In the genomic region with DNA sequence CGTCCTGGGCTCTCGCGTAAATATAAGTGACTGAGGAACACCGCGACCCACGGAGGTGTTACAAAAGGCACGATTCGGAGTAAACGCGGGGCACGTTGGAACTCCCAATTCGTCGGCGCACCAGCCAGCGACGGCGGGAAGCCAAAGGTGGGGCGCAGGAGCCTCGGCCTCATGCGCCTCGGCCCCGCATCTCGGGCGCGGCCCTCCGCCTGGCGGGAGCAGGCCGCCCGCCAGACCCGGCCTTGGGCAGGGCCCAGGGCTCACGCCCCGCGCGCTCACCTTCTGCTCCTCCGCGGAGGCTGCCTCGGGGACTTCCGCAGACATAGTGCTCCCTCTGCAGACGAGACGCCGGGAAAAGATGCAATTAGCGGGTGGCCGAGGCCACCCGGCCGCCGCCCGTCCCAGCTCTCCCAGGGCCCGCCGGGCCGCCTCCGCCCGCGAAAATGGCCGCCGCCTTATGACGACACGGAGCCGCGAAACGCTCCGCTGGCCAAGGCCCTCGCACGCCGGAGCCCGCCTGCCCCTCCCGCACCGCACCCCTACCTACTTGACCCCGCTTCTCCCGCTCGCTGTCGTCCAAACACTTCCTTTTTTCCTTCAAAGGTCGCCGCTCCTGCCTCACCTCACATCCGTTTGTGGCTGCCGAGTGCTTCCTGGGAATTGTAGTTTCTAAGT, we compare ENCODE assay signal across 8 cellular contexts. TPM values are rescaled to one million over a fixed set of nuclear protein-coding genes. Genes with fewer than 3 reads are reported as not detected.
DNase-seq lines count a peak whose midpoint lies in the region; FAIRE-seq and TF ChIP-seq lines count a peak whose summit lies in the region.

A gene with protein sequence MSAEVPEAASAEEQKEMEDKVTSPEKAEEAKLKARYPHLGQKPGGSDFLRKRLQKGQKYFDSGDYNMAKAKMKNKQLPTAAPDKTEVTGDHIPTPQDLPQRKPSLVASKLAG (minus strand): TSS at position 462 of the 675 bp plus-strand sequence. CDS start 138 bp downstream, at position 324.

- FAIRE-seq in G401.6 (lab: Jason Lieb, UNC) = peak; percentile 78

- peak within 1 kb of the TSS; percentile 99 for H3K9ac ChIP-seq in H9 (ENCODE audit: extremely low read depth, insufficient read length, low read length)
- peak within 1 kb of the TSS; percentile 92 for H3K9ac ChIP-seq in neural progenitor cell
- peak within 1 kb of the TSS; percentile 90 to 99 (median 95) for H3K9ac ChIP-seq in subcutaneous abdominal adipose tissue (ENCODE audit: low read length in 5 of 5)

- H2AFZ ChIP-seq in H9 (ENCODE audit: low read length) = peak within 1 kb of the TSS; percentile 98
- peak within 1 kb of the TSS; percentile 96 for H2AFZ ChIP-seq in neural progenitor cell (replicated peaks)

- H4K20me1 ChIP-seq in H9 (ENCODE audit: control insufficient read depth, insufficient read depth, insufficient read length) = no peaks in the 10 kb centered on the region
- H4K20me1 ChIP-seq in neural progenitor cell (ENCODE audit: low read depth) = peaks cover 47% of the 10 kb centered on the region

- H2BK120ac ChIP-seq in H9 (ENCODE audit: low read depth, low read length, poor library complexity, severe bottlenecking) = peak within 1 kb of the TSS; percentile 42

- H3K14ac ChIP-seq in H9 (ENCODE audit: insufficient read depth, low read length) = peak within 1 kb of the TSS; percentile 98

- H3K27me3 Mint-ChIP-seq in H9 (ENCODE audit: low read depth) (no peaks in the 10 kb centered on the region), neural progenitor cell (ENCODE audit: insufficient read depth, low read depth) (peaks cover 3% of the 10 kb centered on the region)

- H3K23me2 ChIP-seq in H9 (ENCODE audit: insufficient read length, low read depth, low read length, poor library complexity, severe bottlenecking) = peaks cover 7% of the 10 kb centered on the region

- H3K27ac ChIP-seq in H9 (ENCODE audit: insufficient read length, low read depth, low read length) (peak within 1 kb of the TSS; percentile 59), neural progenitor cell (peak within 1 kb of the TSS; percentile 94), subcutaneous abdominal adipose tissue (ENCODE audit: low read depth, low read length) (peak within 1 kb of the TSS; percentile 88)

- H3K79me2 ChIP-seq in H9 (ENCODE audit: insufficient read depth, low read length) = peaks cover 45% of the 10 kb centered on the region
- H3K79me2 ChIP-seq in neural progenitor cell (ENCODE audit: low read depth) = peaks cover 50% of the 10 kb centered on the region

- H3K9me3 Mint-ChIP-seq in H9 = no peaks in the 10 kb centered on the region; a peak in 1 of 5 replicates
- H3K9me3 Mint-ChIP-seq in neural progenitor cell = no peaks in the 10 kb centered on the region

- H2BK15ac ChIP-seq in H9 (ENCODE audit: low read depth, low read length) = no peak within 1 kb of the TSS

- H3K27ac Mint-ChIP-seq in H9 (peak within 1 kb of the TSS; percentile 98 to 100 (median 99)), neural progenitor cell (peak within 1 kb of the TSS; percentile 97)

- peak within 1 kb of the TSS; percentile 41 for H2BK5ac ChIP-seq in H9 (ENCODE audit: insufficient read length, low read length)

- peak within 1 kb of the TSS; percentile 4 for H2AK5ac ChIP-seq in H9 (ENCODE audit: insufficient read length, low read length)

- H3K4me1 ChIP-seq in H9 (ENCODE audit: insufficient read depth, low read length) (no peaks in the 10 kb centered on the region), neural progenitor cell (peaks cover 10% of the 10 kb centered on the region), subcutaneous abdominal adipose tissue (ENCODE audit: control insufficient read depth in 5 of 5, insufficient read depth in 5 of 5, low read length in 5 of 5) (peaks cover 0 to 29% (median 25%) of the 10 kb centered on the region in 5 donors)

- WGBS in H9 (ENCODE audit: extremely low coverage, insufficient read length, low lambda C conversion rate) = no CpG with 5 or more reads among the region's 75 CpGs

- DNase-seq in H9 (peak; percentile 97), M059J (ENCODE audit: low read depth) (peak; percentile 92), SIG-M5 treated with dmso at 0.1 percent for 504 hours (lab: John Stamatoyannopoulos, UW; ENCODE audit: unreplicated experiment) (peak; percentile 94), activated gamma-delta T cell treated with Interleukin-2 at 50 U/mL for 16 hours (peak; percentile 73), foreskin fibroblast (peak; percentile 81 to 92), neural progenitor cell (ENCODE audit: low spot score) (peak; percentile 97)

- no peak within 1 kb of the TSS for H2BK20ac ChIP-seq in H9 (ENCODE audit: low read depth, low read length, poor library complexity, severe bottlenecking)

- H3K79me1 ChIP-seq in H9 (ENCODE audit: insufficient read depth, low read depth, low read length, poor library complexity, severe bottlenecking) = no peaks in the 10 kb centered on the region

- no peak within 1 kb of the TSS for H3K23ac ChIP-seq in H9 (ENCODE audit: insufficient read length, low read depth, low read length)

- no peak within 1 kb of the TSS for H4K8ac ChIP-seq in H9 (replicated peaks; ENCODE audit: insufficient read length, low read depth, low read length)

- H3F3A ChIP-seq in neural progenitor cell (ENCODE audit: low read depth) = peaks cover 17% of the 10 kb centered on the region

- H3K4me3 ChIP-seq in foreskin fibroblast (ENCODE audit: low read depth in 1 of 2, low read length in 2 of 2) (peak within 1 kb of the TSS; percentile 68 to 94), neural progenitor cell (peak within 1 kb of the TSS; percentile 81), subcutaneous abdominal adipose tissue (ENCODE audit: low read depth in 1 of 5, low read length in 5 of 5) (peak within 1 kb of the TSS; percentile 72 to 91 (median 86))

- peak within 1 kb of the TSS; percentile 92 for H4K5ac ChIP-seq in H9 (ENCODE audit: insufficient read length, low read depth, low read length)

- H3K18ac ChIP-seq in H9 (ENCODE audit: insufficient read length, low read depth, low read length) = peak within 1 kb of the TSS; percentile 95

- H3K36me3 Mint-ChIP-seq in H9 (ENCODE audit: insufficient read depth in 1 of 3, low read depth in 3 of 3) = peaks cover 0 to 5% (median 0%) of the 10 kb centered on the region in 3 experiments; a peak in 3 of 7 replicates
- H3K36me3 Mint-ChIP-seq in neural progenitor cell = peaks cover 10% of the 10 kb centered on the region

- H3K27me3 ChIP-seq in H9 (ENCODE audit: insufficient read depth, low read length) (no peaks in the 10 kb centered on the region), neural progenitor cell (no peaks in the 10 kb centered on the region), subcutaneous abdominal adipose tissue (ENCODE audit: control insufficient read depth in 5 of 5, insufficient read depth in 4 of 5, low read length in 5 of 5) (no peaks in the 10 kb centered on the region)

- no peak within 1 kb of the TSS for H2BK12ac ChIP-seq in H9 (ENCODE audit: insufficient read length, low read depth, low read length)

- peak within 1 kb of the TSS; percentile 88 for H3K56ac ChIP-seq in H9 (ENCODE audit: insufficient read length, low read depth, low read length)

- TF ChIP-seq CTCF in H9 (conservative IDR thresholded peaks at IDR 0.05) (peak; percentile 19; the same call in 2 of the 3 replicates), foreskin fibroblast (IDR thresholded peaks at IDR 0.05; ENCODE audit: low read depth, low read length) (peak; percentile 3), neural progenitor cell (IDR thresholded peaks at IDR 0.05) (peak; percentile 39)

- no peak within 1 kb of the TSS for H4K91ac ChIP-seq in H9 (ENCODE audit: insufficient read length, low read depth, low read length)

- peak within 1 kb of the TSS; percentile 55; the same call in 1 of the 2 replicates for H3K4ac ChIP-seq in H9 (ENCODE audit: low read depth, low read length)

- peaks cover 25 to 26% of the 10 kb centered on the region in 2 experiments for H3K4me1 Mint-ChIP-seq in H9
- H3K4me1 Mint-ChIP-seq in neural progenitor cell = peaks cover 18% of the 10 kb centered on the region

- H3K4me3 Mint-ChIP-seq in H9 (peak within 1 kb of the TSS; percentile 97), neural progenitor cell (peak within 1 kb of the TSS; percentile 98)

- H3K4me2 ChIP-seq in H9 (ENCODE audit: insufficient read depth, insufficient read length, low read length) = peak within 1 kb of the TSS; percentile 91
- H3K4me2 ChIP-seq in neural progenitor cell = peak within 1 kb of the TSS; percentile 96

- H3K36me3 ChIP-seq in neural progenitor cell = no peaks in the 10 kb centered on the region
- no peaks in the 10 kb centered on the region for H3K36me3 ChIP-seq in subcutaneous abdominal adipose tissue (ENCODE audit: control insufficient read depth in 5 of 5, insufficient read depth in 5 of 5, low read length in 5 of 5)

- H3K9me3 ChIP-seq in H9 (ENCODE audit: control insufficient read depth, low read depth, low read length) (no peaks in the 10 kb centered on the region), neural progenitor cell (ENCODE audit: low read depth) (no peaks in the 10 kb centered on the region), subcutaneous abdominal adipose tissue (ENCODE audit: control insufficient read depth in 5 of 5, low read length in 5 of 5) (no peaks in the 10 kb centered on the region)

- H3T11ph ChIP-seq in H9 (ENCODE audit: low read length) = no peak within 1 kb of the TSS

RNA-seq across cellular contexts. Expression of the gene that starts here (rescaled TPM):
- total RNA-seq in H9 (2021) = 229 and 247 TPM in 2 replicates
- 133 and 137 TPM in 2 replicates for total RNA-seq in M059J (2014; rRNA removed; shearing (Covaris generic))
- 204 and 276 TPM in 2 replicates for total RNA-seq in neural progenitor cell (ENCODE audit: low replicate concordance)

Comparison
In these comparisons a context has a peak if more than half of its experiments do, and no peak if none do; other contexts are left out.
1. Peak in every context shown above with its lines: DNase-seq, H3K4me3 ChIP-seq and H3K27ac ChIP-seq.